Comparison of ENCODE assay signal across 24 cellular contexts in genomic region chr2:126886906-126887280, GRCh38. TPM values are rescaled to one million over a fixed set of nuclear protein-coding genes. Genes with fewer than 3 reads are reported as not detected.
DNase-seq lines count a peak whose midpoint lies in the region; ATAC-seq and TF ChIP-seq lines count a peak whose summit lies in the region.
"Had no signal": no experiment of that assay in that cellular context is flagged by ENCODE, and none has a peak within 500 bp of the region (broad histone marks: within the 10 kb centered on the region; RNA-seq: fewer than 3 reads in every experiment).

No MANE protein-coding gene starts in this region.

- H3K36me3 Mint-ChIP-seq in activated CD8-positive, alpha-beta memory T cell treated with anti-CD3 and anti-CD28 coated beads, Interleukin-2, amount 10 ng/mL, durations not matched to agents 7 days and 5 days = no peaks in the 10 kb centered on the region
- no peaks in the 10 kb centered on the region for H3K36me3 Mint-ChIP-seq in mesothelial cell of epicardium

- H3K4me3 Mint-ChIP-seq in activated CD8-positive, alpha-beta memory T cell treated with anti-CD3 and anti-CD28 coated beads, Interleukin-2, amount 10 ng/mL, durations not matched to agents 7 days and 5 days = no peak overlapping the region
- peak overlapping the region; percentile 61 for H3K4me3 Mint-ChIP-seq in mesothelial cell of epicardium

- peaks cover 19% of the 10 kb centered on the region for H3K27me3 ChIP-seq in suprapubic skin
- H3K27me3 ChIP-seq in esophagus muscularis mucosa = peaks cover 0 to 14% (median 0%) of the 10 kb centered on the region in 4 donors
- H3K27me3 ChIP-seq: BE2C, transverse colon had no signal

- no peaks in the 10 kb centered on the region for H3K9me3 ChIP-seq in suprapubic skin
- H3K9me3 ChIP-seq in esophagus muscularis mucosa = no peaks in the 10 kb centered on the region
- H3K9me3 ChIP-seq: BE2C, Caco-2, psoas muscle, transverse colon had no signal

- H3K4me1 ChIP-seq in suprapubic skin (peaks cover 16% of the 10 kb centered on the region), esophagus muscularis mucosa (peaks cover 0 to 15% (median 13%) of the 10 kb centered on the region in 4 donors)
- H3K4me1 ChIP-seq: BE2C, Caco-2, psoas muscle had no signal

- no peak overlapping the region for H3K27ac Mint-ChIP-seq in activated CD8-positive, alpha-beta memory T cell treated with anti-CD3 and anti-CD28 coated beads, Interleukin-2, amount 10 ng/mL, durations not matched to agents 7 days and 5 days
- no peak overlapping the region for H3K27ac Mint-ChIP-seq in mesothelial cell of epicardium

- H3K27ac ChIP-seq in suprapubic skin = no peak overlapping the region
- H3K27ac ChIP-seq in esophagus muscularis mucosa (replicated peaks in 1 of 4) = no peak overlapping the region
- H3K27ac ChIP-seq: dorsolateral prefrontal cortex, psoas muscle, transverse colon had no signal

- peaks cover 2% of the 10 kb centered on the region for H3K4me1 Mint-ChIP-seq in activated CD8-positive, alpha-beta memory T cell treated with anti-CD3 and anti-CD28 coated beads, Interleukin-2, amount 10 ng/mL, durations not matched to agents 7 days and 5 days
- H3K4me1 Mint-ChIP-seq in mesothelial cell of epicardium = peaks cover 9% of the 10 kb centered on the region

- H3K4me3 ChIP-seq in suprapubic skin (peak overlapping the region; percentile 42), esophagus muscularis mucosa (no peak overlapping the region)

- peak; percentile 43 for DNase-seq in activated CD8-positive, alpha-beta memory T cell treated with anti-CD3 and anti-CD28 coated beads, Interleukin-2, amount 50 U/mL, for 48 hours
- no peak for DNase-seq in activated CD8-positive, alpha-beta memory T cell treated with anti-CD3 and anti-CD28 coated beads, Interleukin-2, amount 10 ng/mL, durations not matched to agents 7 days and 5 days
- DNase-seq in ecto neural progenitor cell (ENCODE audit: low spot score) (peak; percentile 40), mesothelial cell of epicardium (ENCODE audit: low spot score in 2 of 2, unreplicated experiment in 2 of 2) (no peak), suprapubic skin (ENCODE audit: low spot score in 2 of 2) (peak in 1 of 2 donors; percentile 76), esophagus muscularis mucosa (ENCODE audit: extremely low spot score) (no peak)
- no peak for DNase-seq in activated effector memory CD4-positive, alpha-beta T cell treated with Interleukin-2 at 50 U/mL for 16 hours
- DNase-seq: 8988T; BE2C; DMS79 treated with DMSO at 0.1 percent for 48 hours; NCI-H1092 treated with DMSO at 0.1 percent for 48 hours; NCI-H2081; NCI-H345; SHP77 treated with DMSO at 0.1 percent for 48 hours; stimulated activated naive CD4-positive, alpha-beta T cell treated with Interleukin-2 at 50 U/mL for 16 hours had no signal

- H3K27me3 Mint-ChIP-seq in activated CD8-positive, alpha-beta memory T cell treated with anti-CD3 and anti-CD28 coated beads, Interleukin-2, amount 10 ng/mL, durations not matched to agents 7 days and 5 days = peaks cover 8% of the 10 kb centered on the region
- peaks cover 25% of the 10 kb centered on the region for H3K27me3 Mint-ChIP-seq in mesothelial cell of epicardium (ENCODE audit: low read depth)

- ATAC-seq in activated CD8-positive, alpha-beta memory T cell treated with anti-CD3 and anti-CD28 coated beads, Interleukin-2, amount 10 ng/mL, durations not matched to agents 7 days and 5 days = no peak
- ATAC-seq in GM19455 (IDR thresholded peaks at IDR 0.05; ENCODE audit: unreplicated experiment) = no peak

- no peaks in the 10 kb centered on the region for H3K9me3 Mint-ChIP-seq in activated CD8-positive, alpha-beta memory T cell treated with anti-CD3 and anti-CD28 coated beads, Interleukin-2, amount 10 ng/mL, durations not matched to agents 7 days and 5 days (ENCODE audit: low read depth)
- no peaks in the 10 kb centered on the region for H3K9me3 Mint-ChIP-seq in mesothelial cell of epicardium

- intact Hi-C loops in esophagus muscularis mucosa (cut with DNase I) = no loop called here

- CTCF ChIA-PET in activated CD8-positive, alpha-beta memory T cell treated with anti-CD3 and anti-CD28 coated beads, Interleukin-2, amount 10 ng/mL, durations not matched to agents 7 days and 5 days (lab: Charles Lee) = interaction anchor here (0.9 to 1.0 kb wide), 2 partner anchors 23 to 35 kb away, joined by 3 read pairs; no protein-coding TSS in a partner anchor

- 61% methylated on average over 14 of the region's 14 CpGs for WGBS in suprapubic skin
- WGBS in esophagus muscularis mucosa = 83% methylated on average over 12 of the region's 14 CpGs

- TF ChIP-seq EP300 in suprapubic skin (IDR thresholded peaks at IDR 0.05) (no peak), esophagus muscularis mucosa (IDR thresholded peaks at IDR 0.05) (no peak)

- H3K36me3 ChIP-seq in suprapubic skin (no peaks in the 10 kb centered on the region), esophagus muscularis mucosa (no peaks in the 10 kb centered on the region)
- H3K36me3 ChIP-seq: BE2C, transverse colon had no signal

- TF ChIP-seq CTCF in mesothelial cell of epicardium (IDR thresholded peaks at IDR 0.05; ENCODE audit: unreplicated experiment) (no peak), suprapubic skin (IDR thresholded peaks at IDR 0.05) (no peak), esophagus muscularis mucosa (IDR thresholded peaks at IDR 0.05) (no peak)

- TF ChIP-seq POLR2A in suprapubic skin (IDR thresholded peaks at IDR 0.05) (no peak), esophagus muscularis mucosa (IDR thresholded peaks at IDR 0.05; ENCODE audit: low read depth) (no peak)

RNA-seq across cellular contexts. Expression of gene TEX51, which starts 11.8 kb away (rescaled TPM):
- total RNA-seq in activated CD8-positive, alpha-beta memory T cell treated with anti-CD3 and anti-CD28 coated beads, Interleukin-2, amount 10 ng/mL, durations not matched to agents 7 days and 5 days = not detected
- total RNA-seq in mesothelial cell of epicardium (not detected in 3 replicates), suprapubic skin (not detected), esophagus muscularis mucosa (not detected)
- total RNA-seq: activated CD8-positive, alpha-beta memory T cell treated with anti-CD3 and anti-CD28 coated beads for 36 hours; aorta; Caco-2; dorsolateral prefrontal cortex; LHCN-M2; psoas muscle; skeletal muscle tissue; transverse colon had no signal

Comparison
In these comparisons a context has a peak if more than half of its experiments do, and no peak if none do; other contexts are left out.
1. DNase-seq: peak in activated CD8-positive, alpha-beta memory T cell treated with anti-CD3 and anti-CD28 coated beads, Interleukin-2, amount 50 U/mL, for 48 hours (single experiment) and ecto neural progenitor cell (single experiment); none in activated CD8-positive, alpha-beta memory T cell treated with anti-CD3 and anti-CD28 coated beads, Interleukin-2, amount 10 ng/mL, durations not matched to agents 7 days and 5 days (single experiment), mesothelial cell of epicardium (0 of 2), activated effector memory CD4-positive, alpha-beta T cell treated with Interleukin-2 at 50 U/mL for 16 hours (single experiment) and esophagus muscularis mucosa (single experiment).